ENCODE assay signal across 8 cellular contexts in the genomic region with DNA sequence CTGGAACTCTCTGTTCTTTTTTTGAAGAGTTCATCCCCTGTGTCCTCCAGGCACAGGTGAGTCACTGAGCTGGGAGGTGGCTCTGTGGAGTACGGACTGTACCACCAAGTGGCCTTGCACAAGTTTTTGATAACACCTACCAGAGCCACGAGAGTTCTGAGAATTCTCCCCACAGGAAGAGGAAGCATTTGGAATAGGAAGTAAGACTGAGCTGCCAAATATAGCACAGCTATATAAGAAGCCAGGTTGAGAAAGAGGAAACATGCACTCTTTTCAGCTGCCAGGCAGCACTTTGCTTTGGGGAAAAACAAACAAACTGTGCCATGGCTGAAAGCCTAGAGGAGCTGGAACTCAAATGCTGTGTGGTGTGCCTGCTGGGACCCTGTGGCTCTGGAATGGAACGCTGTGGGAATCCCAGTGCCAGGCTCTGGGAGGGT.
DNase-seq lines count a peak whose midpoint lies in the region; ATAC-seq lines count a peak whose summit lies in the region.

No MANE protein-coding gene starts in this region.

- H3K9me3 Mint-ChIP-seq in natural killer cell treated with Interleukin-12 subunit alpha and Interleukin-12 subunit beta and Interleukin-15 and Interleukin-18, amount 100 ng/mL, for 72 hours, result no peaks in the 10 kb centered on the region

- DNase-seq in COLO668 (lab: John Stamatoyannopoulos, UW; ENCODE audit: unreplicated experiment) (peak; percentile 16), T-helper 17 cell (no peak), epithelial cell of prostate (ENCODE audit: low read depth, low spot score) (peak; percentile 46), DMS114 treated with DMSO at 0.1 percent for 48 hours (lab: John Stamatoyannopoulos, UW; ENCODE audit: unreplicated experiment) (no peak), COLO829 (ENCODE audit: low spot score) (no peak)
- DNase-seq in natural killer cell treated with Interleukin-12 subunit alpha and Interleukin-12 subunit beta and Interleukin-15 and Interleukin-18, amount 100 ng/mL, for 72 hours (ENCODE audit: low spot score), result peak; percentile 84
- no peak for DNase-seq in stimulated activated CD4-positive, alpha-beta T cell treated with anti-CD3 and anti-CD28 coated beads, Interleukin-4, amount 100 ng/mL, for 1 hour

- peaks cover 68% of the 10 kb centered on the region for H3K4me1 Mint-ChIP-seq in T-helper 17 cell
- peaks cover 70 to 80% of the 10 kb centered on the region in 2 donors for H3K4me1 Mint-ChIP-seq in natural killer cell treated with Interleukin-12 subunit alpha and Interleukin-12 subunit beta and Interleukin-15 and Interleukin-18, amount 100 ng/mL, for 72 hours (ENCODE audit: low read depth in 2 of 2)

- peak overlapping the region; percentile 85 for H3K4me3 Mint-ChIP-seq in T-helper 17 cell
- H3K4me3 Mint-ChIP-seq in natural killer cell treated with Interleukin-12 subunit alpha and Interleukin-12 subunit beta and Interleukin-15 and Interleukin-18, amount 100 ng/mL, for 72 hours, result peak overlapping the region; percentile 76

- peak overlapping the region; percentile 82 for H3K27ac ChIP-seq in epithelial cell of prostate

- H3K27ac Mint-ChIP-seq in T-helper 17 cell, result peak overlapping the region; percentile 98
- H3K27ac Mint-ChIP-seq in natural killer cell treated with Interleukin-12 subunit alpha and Interleukin-12 subunit beta and Interleukin-15 and Interleukin-18, amount 100 ng/mL, for 72 hours, result peak overlapping the region; percentile 91 to 95

- ATAC-seq in HG02981 (IDR thresholded peaks at IDR 0.05; ENCODE audit: unreplicated experiment), result peak; percentile 53
- ATAC-seq in T-helper 17 cell, result peak; percentile 69
- ATAC-seq in natural killer cell treated with Interleukin-12 subunit alpha and Interleukin-12 subunit beta and Interleukin-15 and Interleukin-18, amount 100 ng/mL, for 72 hours, result peak; percentile 87 to 88

- no peaks in the 10 kb centered on the region for H3K36me3 Mint-ChIP-seq in T-helper 17 cell (ENCODE audit: low read depth)
- H3K36me3 Mint-ChIP-seq in natural killer cell treated with Interleukin-12 subunit alpha and Interleukin-12 subunit beta and Interleukin-15 and Interleukin-18, amount 100 ng/mL, for 72 hours, result no peaks in the 10 kb centered on the region

- H3K27me3 Mint-ChIP-seq in T-helper 17 cell, result no peaks in the 10 kb centered on the region
- no peaks in the 10 kb centered on the region for H3K27me3 Mint-ChIP-seq in natural killer cell treated with Interleukin-12 subunit alpha and Interleukin-12 subunit beta and Interleukin-15 and Interleukin-18, amount 100 ng/mL, for 72 hours

- no peaks in the 10 kb centered on the region for H3K9me3 ChIP-seq in T-helper 17 cell (ENCODE audit: control insufficient read depth, low read length, poor library complexity, severe bottlenecking)

Comparison
In these comparisons a context has a peak if more than half of its experiments do, and no peak if none do; other contexts are left out.
1. DNase-seq: peak in COLO668 (single experiment), epithelial cell of prostate (single experiment) and natural killer cell treated with Interleukin-12 subunit alpha and Interleukin-12 subunit beta and Interleukin-15 and Interleukin-18, amount 100 ng/mL, for 72 hours (single experiment); none in T-helper 17 cell (0 of 3), DMS114 treated with DMSO at 0.1 percent for 48 hours (single experiment), COLO829 (single experiment) and stimulated activated CD4-positive, alpha-beta T cell treated with anti-CD3 and anti-CD28 coated beads, Interleukin-4, amount 100 ng/mL, for 1 hour (single experiment).
2. Peak in every context shown above with its lines, with median percentiles within 50 percentile points of each other: ATAC-seq.